ENCODE assay signal across 7 cellular contexts in the genomic region with DNA sequence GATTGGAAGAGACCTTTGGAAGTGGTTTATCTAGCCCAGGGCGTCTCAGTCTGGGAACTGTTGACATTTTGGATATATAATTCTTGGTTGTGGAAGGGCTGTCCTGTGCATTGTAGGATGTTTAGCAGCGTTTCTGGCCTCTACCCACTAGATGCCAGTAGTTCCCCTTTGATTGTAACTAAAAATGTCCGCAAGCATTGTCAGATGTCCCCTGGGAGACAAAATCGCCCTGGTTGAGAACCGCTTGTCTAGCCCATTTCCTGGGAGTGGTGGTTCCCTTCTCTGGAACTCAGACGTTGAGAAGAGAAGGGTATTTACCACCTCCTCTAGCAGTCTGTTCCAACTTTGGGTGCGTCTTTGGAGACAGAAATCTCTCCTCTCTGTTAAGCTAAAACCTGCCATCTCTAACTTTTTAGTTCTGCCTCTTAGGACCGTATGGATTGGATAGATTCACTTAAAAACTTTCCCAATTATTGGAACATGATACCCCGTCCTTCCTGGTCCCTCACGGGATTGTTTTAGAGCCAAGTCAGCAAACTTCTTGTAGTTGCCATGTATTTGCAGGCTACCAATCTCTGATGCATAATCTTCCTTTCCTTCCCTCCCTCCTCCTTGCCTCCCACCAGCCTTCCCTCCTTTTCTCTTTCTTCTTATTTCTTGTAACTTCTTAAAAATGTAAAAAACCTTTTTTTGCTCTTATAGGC. TPM values are rescaled to one million over a fixed set of nuclear protein-coding genes. Genes with fewer than 3 reads are reported as not detected.
DNase-seq lines count a peak whose midpoint lies in the region; ATAC-seq, FAIRE-seq and TF ChIP-seq lines count a peak whose summit lies in the region.

No MANE protein-coding gene starts in this region.

- H3K27me3 ChIP-seq in HCT116 (ENCODE audit: insufficient read depth, low read length) (no peaks in the 10 kb centered on the region), Peyer's patch (no peaks in the 10 kb centered on the region), right cardiac atrium (ENCODE audit: control insufficient read depth, insufficient read depth) (no peaks in the 10 kb centered on the region)

- RAD21 ChIA-PET in HCT116 (lab: Charles Lee; ENCODE audit: low non-redundant PET in 1 of 2, low total read pairs in 2 of 2, uncharacterized antibody in 2 of 2, unreplicated experiment in 2 of 2): interaction anchor here in 1 of 2 experiments (0.8 kb wide), 1 partner anchor 145 kb away, joined by 3 read pairs; no protein-coding TSS in a partner anchor

- peak; percentile 13 to 44 (median 31); a peak in 4 of 6 replicates for TF ChIP-seq CTCF in HCT116 (IDR thresholded peaks at IDR 0.05 in 2 of 3, conservative IDR thresholded peaks at IDR 0.05 in 1 of 3; ENCODE audit: borderline replicate concordance in 1 of 3, insufficient read depth in 1 of 3, low read depth in 2 of 3, low read length in 2 of 3)
- TF ChIP-seq CTCF in Peyer's patch (IDR thresholded peaks at IDR 0.05): peak in 2 of 6 experiments; percentile 10 to 18

- FAIRE-seq in GM12891 (lab: Jason Lieb, UNC): peak; percentile 35

- H3K4me1 ChIP-seq in HCT116 (ENCODE audit: control insufficient read depth in 1 of 2, insufficient read depth in 2 of 2, low read length in 2 of 2): no peaks in the 10 kb centered on the region
- peaks cover 0 to 10% (median 5%) of the 10 kb centered on the region in 4 donors for H3K4me1 ChIP-seq in Peyer's patch
- peaks cover 1% of the 10 kb centered on the region for H3K4me1 ChIP-seq in right cardiac atrium (ENCODE audit: control insufficient read depth, insufficient read depth, low read length)

- CTCF ChIA-PET in HCT116 (lab: Charles Lee): no interaction called here

- no peak for TF ChIP-seq POLR2A in GM12891 (IDR thresholded peaks at IDR 0.05; ENCODE audit: low read depth, low read length)
- TF ChIP-seq POLR2A in HCT116 (IDR thresholded peaks at IDR 0.05; ENCODE audit: borderline replicate concordance, extremely low read depth, insufficient read depth, insufficient read length): no peak
- TF ChIP-seq POLR2A in Peyer's patch (IDR thresholded peaks at IDR 0.05): no peak

- intact Hi-C loops in HCT116 (cut with micrococcal nuclease): no loop called here
- intact Hi-C loops in right cardiac atrium (cut with DNase I): no loop called here

- DNase-seq in GM12891 (ENCODE audit: insufficient read length, low spot score) (no peak), HCT116 (ENCODE audit: low read depth, low spot score) (no peak), Peyer's patch (peak in 2 of 3 donors; percentile 36 to 53), right cardiac atrium (no peak), NCI-H2107 (lab: John Stamatoyannopoulos, UW) (no peak)
- DNase-seq in NK-92 treated with Interleukin-12 subunit alpha and Interleukin-12 subunit beta, amount 100 ng/mL, for 24 hours (lab: John Stamatoyannopoulos, UW): no peak
- no peak for DNase-seq in stimulated activated CD4-positive, alpha-beta T cell treated with anti-CD3 and anti-CD28 coated beads, Interleukin-4, amount 100 ng/mL, for 24 hours

- 29% methylated on average over 10 of the region's 10 CpGs for WGBS in right cardiac atrium

- H3K36me3 ChIP-seq in HCT116 (ENCODE audit: control insufficient read depth in 1 of 2, insufficient read depth in 2 of 2, low read length in 2 of 2) (peaks cover 15 to 23% of the 10 kb centered on the region in 2 experiments; a peak in 2 of 4 replicates), Peyer's patch (peaks cover 0 to 42% (median 0%) of the 10 kb centered on the region in 3 donors)

- H3K9me3 ChIP-seq in HCT116 (ENCODE audit: control insufficient read depth in 1 of 2, insufficient read depth in 1 of 2, low read depth in 1 of 2, low read length in 2 of 2) (no peaks in the 10 kb centered on the region), Peyer's patch (no peaks in the 10 kb centered on the region), right cardiac atrium (ENCODE audit: control insufficient read depth, low read length) (no peaks in the 10 kb centered on the region)

- peaks cover 17% of the 10 kb centered on the region; the same call in 1 of the 2 replicates for H4K20me1 ChIP-seq in HCT116 (ENCODE audit: insufficient read depth)

- H2AFZ ChIP-seq in HCT116 (ENCODE audit: low read depth, low read length, poor library complexity, severe bottlenecking): no peak overlapping the region

- peak; percentile 65 for ATAC-seq in HCT116
- ATAC-seq in right cardiac atrium: peak; percentile 59 to 65

- no peak overlapping the region for H3K4me2 ChIP-seq in HCT116 (ENCODE audit: low read length)

- no peak overlapping the region for H3K9ac ChIP-seq in HCT116 (ENCODE audit: low read length)

- TF ChIP-seq RAD21 in HCT116 (IDR thresholded peaks at IDR 0.05; ENCODE audit: low read depth): peak; percentile 39

- POLR2A ChIA-PET in HCT116 (lab: Charles Lee): no interaction called here

- H3K27ac ChIP-seq in HCT116 (ENCODE audit: low read depth, low read length): no peak overlapping the region
- no peak overlapping the region for H3K27ac ChIP-seq in Peyer's patch
- H3K27ac ChIP-seq in right cardiac atrium (ENCODE audit: low read length): peak overlapping the region; percentile 41

- H3K9me2 ChIP-seq in HCT116 (ENCODE audit: insufficient read depth): no peaks in the 10 kb centered on the region

- H3K79me2 ChIP-seq in HCT116 (ENCODE audit: insufficient read depth, low read length): peaks cover 100% of the 10 kb centered on the region

- BruUV-seq in HCT116 (replicated peaks; lab: Mats Ljungman, UMichigan): no TSS peak

- H3K4me3 ChIP-seq in HCT116 (replicated peaks in 1 of 2; ENCODE audit: low read depth in 1 of 2, low read length in 2 of 2) (no peak overlapping the region), Peyer's patch (no peak overlapping the region), right cardiac atrium (ENCODE audit: low read length) (no peak overlapping the region)

TF ChIP-seq in GM12891, 5 proteins besides CTCF, POLR2A, EP300 and RAD21:
- TF ChIP-seq TAF1 (IDR thresholded peaks at IDR 0.05; ENCODE audit: low read depth, low read length) (no peak), SPI1 (IDR thresholded peaks at IDR 0.05; ENCODE audit: low read depth, low read length) (no peak), POLR2AphosphoS5 (IDR thresholded peaks at IDR 0.05; ENCODE audit: low read depth, low read length) (no peak), POU2F2 (IDR thresholded peaks at IDR 0.05; ENCODE audit: low read depth, low read length) (no peak), PAX5 (IDR thresholded peaks at IDR 0.05; ENCODE audit: insufficient read depth, low read length, severe bottlenecking) (no peak)

TF ChIP-seq in HCT116, 20 proteins besides CTCF, POLR2A, EP300 and RAD21 (continues in another document):
- TF ChIP-seq TCF7L2 (IDR thresholded peaks at IDR 0.05; ENCODE audit: borderline replicate concordance, extremely low read depth, insufficient read depth, insufficient read length) (no peak), SP1 (IDR thresholded peaks at IDR 0.05; ENCODE audit: low read depth) (no peak), EGR1 (IDR thresholded peaks at IDR 0.05; ENCODE audit: low read depth) (no peak), POLR2AphosphoS5 (IDR thresholded peaks at IDR 0.05; ENCODE audit: low read depth, low read length) (no peak), SRF (IDR thresholded peaks at IDR 0.05; ENCODE audit: low read depth) (no peak), EZH2 (IDR thresholded peaks at IDR 0.05) (no peak), ZNF274 (IDR thresholded peaks at IDR 0.05; ENCODE audit: low read depth, low read length) (no peak), ZFX (IDR thresholded peaks at IDR 0.05) (no peak), ELF1 (IDR thresholded peaks at IDR 0.05; ENCODE audit: borderline replicate concordance, low read depth) (no peak), FOSL1 (IDR thresholded peaks at IDR 0.05; ENCODE audit: low read depth) (no peak)
- TF ChIP-seq, protein P1, sequence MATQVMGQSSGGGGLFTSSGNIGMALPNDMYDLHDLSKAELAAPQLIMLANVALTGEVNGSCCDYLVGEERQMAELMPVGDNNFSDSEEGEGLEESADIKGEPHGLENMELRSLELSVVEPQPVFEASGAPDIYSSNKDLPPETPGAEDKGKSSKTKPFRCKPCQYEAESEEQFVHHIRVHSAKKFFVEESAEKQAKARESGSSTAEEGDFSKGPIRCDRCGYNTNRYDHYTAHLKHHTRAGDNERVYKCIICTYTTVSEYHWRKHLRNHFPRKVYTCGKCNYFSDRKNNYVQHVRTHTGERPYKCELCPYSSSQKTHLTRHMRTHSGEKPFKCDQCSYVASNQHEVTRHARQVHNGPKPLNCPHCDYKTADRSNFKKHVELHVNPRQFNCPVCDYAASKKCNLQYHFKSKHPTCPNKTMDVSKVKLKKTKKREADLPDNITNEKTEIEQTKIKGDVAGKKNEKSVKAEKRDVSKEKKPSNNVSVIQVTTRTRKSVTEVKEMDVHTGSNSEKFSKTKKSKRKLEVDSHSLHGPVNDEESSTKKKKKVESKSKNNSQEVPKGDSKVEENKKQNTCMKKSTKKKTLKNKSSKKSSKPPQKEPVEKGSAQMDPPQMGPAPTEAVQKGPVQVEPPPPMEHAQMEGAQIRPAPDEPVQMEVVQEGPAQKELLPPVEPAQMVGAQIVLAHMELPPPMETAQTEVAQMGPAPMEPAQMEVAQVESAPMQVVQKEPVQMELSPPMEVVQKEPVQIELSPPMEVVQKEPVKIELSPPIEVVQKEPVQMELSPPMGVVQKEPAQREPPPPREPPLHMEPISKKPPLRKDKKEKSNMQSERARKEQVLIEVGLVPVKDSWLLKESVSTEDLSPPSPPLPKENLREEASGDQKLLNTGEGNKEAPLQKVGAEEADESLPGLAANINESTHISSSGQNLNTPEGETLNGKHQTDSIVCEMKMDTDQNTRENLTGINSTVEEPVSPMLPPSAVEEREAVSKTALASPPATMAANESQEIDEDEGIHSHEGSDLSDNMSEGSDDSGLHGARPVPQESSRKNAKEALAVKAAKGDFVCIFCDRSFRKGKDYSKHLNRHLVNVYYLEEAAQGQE (IDR thresholded peaks at IDR 0.05; ENCODE audit: low read depth): no peak
- TF ChIP-seq, protein P2, sequence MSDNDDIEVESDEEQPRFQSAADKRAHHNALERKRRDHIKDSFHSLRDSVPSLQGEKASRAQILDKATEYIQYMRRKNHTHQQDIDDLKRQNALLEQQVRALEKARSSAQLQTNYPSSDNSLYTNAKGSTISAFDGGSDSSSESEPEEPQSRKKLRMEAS (IDR thresholded peaks at IDR 0.05): no peak

RNA-seq across cellular contexts. Expression of a gene that starts 13.9 kb away (rescaled TPM):
- 26.8 TPM for polyA plus RNA-seq in GM12891 (2012; ENCODE audit: low read depth, missing spikeins)
- total RNA-seq in HCT116 (2021; ENCODE audit: unreplicated experiment) (60.7 TPM), Peyer's patch (100 to 1,000 TPM in 1 of 4 donors, 10 to 100 TPM in 3; 78.2 to 105 (median 91.4) TPM), right cardiac atrium (10 to 100 TPM; 45.3 to 89.9 (median 53.1) TPM)
- 19.7 and 24.4 TPM in 2 replicates for polyA plus RNA-seq in HCT116 (2012)
- 47.1 TPM for polyA plus RNA-seq in right cardiac atrium

Comparison
In these comparisons a context has a peak if more than half of its experiments do, and no peak if none do; other contexts are left out.
1. DNase-seq: peak in Peyer's patch (2 of 3); none in GM12891 (single experiment), HCT116 (single experiment), right cardiac atrium (0 of 3), NCI-H2107 (single experiment), NK-92 treated with Interleukin-12 subunit alpha and Interleukin-12 subunit beta, amount 100 ng/mL, for 24 hours (single experiment) and stimulated activated CD4-positive, alpha-beta T cell treated with anti-CD3 and anti-CD28 coated beads, Interleukin-4, amount 100 ng/mL, for 24 hours (single experiment).